Comparison of ENCODE assay signal across 8 cellular contexts in genomic region chr6:158816329-158816728, GRCh38. TPM values are rescaled to one million over a fixed set of nuclear protein-coding genes. Genes with fewer than 3 reads are reported as not detected.
DNase-seq lines count a peak whose midpoint lies in the region; ATAC-seq, FAIRE-seq and TF ChIP-seq lines count a peak whose summit lies in the region.

No MANE protein-coding gene starts in this region.

- H3K27me3 ChIP-seq in effector memory CD4-positive, alpha-beta T cell (replicated peaks; ENCODE audit: control insufficient read depth, insufficient read depth, low read length, poor library complexity, severe bottlenecking) = no peaks in the 10 kb centered on the region
- no peaks in the 10 kb centered on the region for H3K27me3 ChIP-seq in pancreas

- H3K4me3 ChIP-seq in effector memory CD4-positive, alpha-beta T cell (ENCODE audit: insufficient read depth, low read depth, low read length, poor library complexity, severe bottlenecking) = peak overlapping the region; percentile 73
- peak overlapping the region in 3 of 4 donors; percentile 76 to 86 (median 82) for H3K4me3 ChIP-seq in pancreas

- no peak for FAIRE-seq in pancreas (lab: Jason Lieb, UNC)

- DNase-seq in NAMALWA (ENCODE audit: low spot score) (peak; percentile 52), pancreas (no peak), NCI-H1092 treated with DMSO at 0.1 percent for 48 hours (lab: John Stamatoyannopoulos, UW) (no peak), SKM-1 treated with dmso at 0.1 percent for 144 hours (lab: John Stamatoyannopoulos, UW; ENCODE audit: unreplicated experiment) (no peak), left lobe of liver (ENCODE audit: low spot score) (no peak)
- no peak for DNase-seq in effector memory CD4-positive, alpha-beta T cell

- no peak for TF ChIP-seq CTCF in pancreas (IDR thresholded peaks at IDR 0.05)

- WGBS in pancreas, 2 donors = 26 to 31% methylated on average over 5 of the region's 5 CpGs

- ATAC-seq in GM19463 (IDR thresholded peaks at IDR 0.05; ENCODE audit: unreplicated experiment) (peak; percentile 9), pancreas (no peak), GM21528 (IDR thresholded peaks at IDR 0.05; ENCODE audit: low FRiP score, unreplicated experiment) (no peak), left lobe of liver (no peak)

- no peaks in the 10 kb centered on the region for H3K9me3 ChIP-seq in effector memory CD4-positive, alpha-beta T cell (ENCODE audit: control insufficient read depth, low read length)
- no peaks in the 10 kb centered on the region for H3K9me3 ChIP-seq in pancreas

- H3K4me1 ChIP-seq in effector memory CD4-positive, alpha-beta T cell (ENCODE audit: control insufficient read depth, insufficient read depth, low read length, poor library complexity, severe bottlenecking) = peaks cover 49% of the 10 kb centered on the region
- H3K4me1 ChIP-seq in pancreas = peaks cover 25 to 43% (median 34%) of the 10 kb centered on the region in 3 donors

- peaks cover 3% of the 10 kb centered on the region for H3K36me3 ChIP-seq in effector memory CD4-positive, alpha-beta T cell (ENCODE audit: control insufficient read depth, insufficient read depth, low read length)
- no peaks in the 10 kb centered on the region for H3K36me3 ChIP-seq in pancreas

- H3K27ac ChIP-seq in effector memory CD4-positive, alpha-beta T cell (ENCODE audit: insufficient read depth, low read length, poor library complexity, severe bottlenecking) = peak overlapping the region; percentile 97
- H3K27ac ChIP-seq in pancreas = peak overlapping the region in 2 of 4 donors; percentile 96 to 97

- intact Hi-C loops in pancreas (cut with DNase I) = no loop called here

RNA-seq across cellular contexts. Expression of gene EZR, which starts 2.8 kb away (rescaled TPM):
- total RNA-seq in pancreas (100 to 1,000 TPM in 3 of 6 donors, 10 to 100 TPM in 3; 68.1 to 109 (median 94.8) TPM), left lobe of liver (57.0 TPM)
- 10 to 100 TPM; 70.6 to 91.6 TPM for polyA plus RNA-seq in pancreas
